11 cellular contexts compared by ENCODE assay signal in the genomic region with DNA sequence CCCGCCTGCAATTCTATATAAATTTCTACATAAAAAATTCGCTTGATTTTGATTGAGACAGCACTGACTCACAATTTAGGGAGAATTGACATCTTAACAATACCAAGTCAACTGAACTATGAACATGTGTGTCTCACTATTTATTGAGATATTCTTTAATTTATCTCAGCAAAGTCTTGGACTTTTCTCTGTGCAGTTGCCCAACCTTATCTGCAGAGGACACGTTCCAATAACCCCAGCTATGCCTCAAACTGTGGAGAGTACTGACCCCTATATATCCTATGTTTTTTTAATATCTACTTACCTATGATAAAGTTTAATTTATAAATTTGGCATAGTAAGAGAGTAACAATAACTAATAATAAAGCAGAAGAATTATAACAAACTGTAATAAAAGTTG.
"Had no signal": no experiment of that assay in that cellular context is flagged by ENCODE, and none has a peak within 500 bp of the region (broad histone marks: within the 10 kb centered on the region; RNA-seq: fewer than 3 reads in every experiment).

No MANE protein-coding gene starts in this region.

- H3K36me3 ChIP-seq: HAP-1 had no signal

- DNase-seq: GM23248, GOT3, H7, H9, HCEC 1CT, HFFc6 had no signal

- FAIRE-seq: H1, H54 had no signal

- H3K9me3 ChIP-seq: HAP-1 had no signal

- H3K4me2 ChIP-seq: GM23338 had no signal

- H2AFZ ChIP-seq: GM23248 had no signal

- H3K27ac ChIP-seq: GM23248 had no signal

- ATAC-seq: GM23338, HCT116 had no signal

- H3K4me3 ChIP-seq: GM23248, GM23338, HAP-1 had no signal

- H3K4me1 ChIP-seq: HAP-1 had no signal

- H3K9ac ChIP-seq: GM23248 had no signal
